Comparison of ENCODE assay signal across 8 cellular contexts in genomic region chr16:75099738-75100615, GRCh38. TPM values are rescaled to one million over a fixed set of nuclear protein-coding genes. Genes with fewer than 3 reads are reported as not detected.
DNase-seq lines count a peak whose midpoint lies in the region; ATAC-seq, FAIRE-seq and TF ChIP-seq lines count a peak whose summit lies in the region.

No MANE protein-coding gene starts in this region.

- DNase-seq in A549 (ENCODE audit: low read depth in 1 of 2, low spot score in 1 of 2) (no peak), NOMO-1 treated with DMSO at 0.1 percent for 48 hours (lab: John Stamatoyannopoulos, UW; ENCODE audit: unreplicated experiment) (peak; percentile 78), spleen (peak; percentile 75), NCI-H146 (lab: John Stamatoyannopoulos, UW) (no peak), testis (no peak)
- peak in 1 of 3 donors; percentile 29 for DNase-seq in effector memory CD4-positive, alpha-beta T cell

- H3K9me3 ChIP-seq in A549 = no peaks in the 10 kb centered on the region
- no peaks in the 10 kb centered on the region for H3K9me3 ChIP-seq in effector memory CD4-positive, alpha-beta T cell (ENCODE audit: control insufficient read depth, low read length)
- H3K9me3 ChIP-seq in spleen = no peaks in the 10 kb centered on the region
- H3K9me3 ChIP-seq in testis = no peaks in the 10 kb centered on the region

- TF ChIP-seq CTCF in A549 (IDR thresholded peaks at IDR 0.05) = no peak
- no peak for TF ChIP-seq CTCF in spleen (IDR thresholded peaks at IDR 0.05 in 8 of 11, conservative IDR thresholded peaks at IDR 0.05 in 3 of 11)
- TF ChIP-seq CTCF in testis (IDR thresholded peaks at IDR 0.05) = no peak

- TF ChIP-seq POLR2A in A549 (IDR thresholded peaks at IDR 0.05; ENCODE audit: low read length) (no peak), spleen (IDR thresholded peaks at IDR 0.05) (no peak), testis (IDR thresholded peaks at IDR 0.05) (no peak)

- 84% methylated on average over 16 of the region's 16 CpGs for WGBS in A549 (ENCODE audit: missing lambda C conversion rate)
- 33 to 63% (median 38%) methylated on average over 9 to 16 of the region's 16 CpGs for WGBS in spleen, 5 donors
- WGBS in testis, 2 donors = 80 to 95% methylated on average over 12 to 16 of the region's 16 CpGs

- POLR2A ChIA-PET in A549 (lab: Yijun Ruan, JAX) = no interaction called here

- peak; percentile 32 to 37; a peak in 2 of 6 replicates for ATAC-seq in A549
- ATAC-seq in GM21367 (IDR thresholded peaks at IDR 0.05; ENCODE audit: unreplicated experiment) = peak; percentile 64
- no peak for ATAC-seq in GM19397 (IDR thresholded peaks at IDR 0.05; ENCODE audit: unreplicated experiment)

- TF ChIP-seq EP300 in A549 (IDR thresholded peaks at IDR 0.05) = no peak

- no peak for FAIRE-seq in A549 (lab: Jason Lieb, UNC)

- H3K36me3 ChIP-seq in effector memory CD4-positive, alpha-beta T cell (ENCODE audit: control insufficient read depth, insufficient read depth, low read length) = no peaks in the 10 kb centered on the region
- H3K36me3 ChIP-seq in spleen = peaks cover 0 to 8% (median 0%) of the 10 kb centered on the region in 6 donors
- no peaks in the 10 kb centered on the region for H3K36me3 ChIP-seq in testis (ENCODE audit: low read depth, missing control alignments)

- no peak overlapping the region for H3K4me2 ChIP-seq in A549

- no peaks in the 10 kb centered on the region for H3K27me3 ChIP-seq in effector memory CD4-positive, alpha-beta T cell (replicated peaks; ENCODE audit: control insufficient read depth, insufficient read depth, low read length, poor library complexity, severe bottlenecking)
- H3K27me3 ChIP-seq in spleen (replicated peaks in 1 of 7) (peaks cover 0 to 53% (median 0%) of the 10 kb centered on the region in 7 donors), testis (no peaks in the 10 kb centered on the region)

- no peak overlapping the region for H3K4me3 ChIP-seq in A549
- peak overlapping the region; percentile 12 for H3K4me3 ChIP-seq in effector memory CD4-positive, alpha-beta T cell (ENCODE audit: insufficient read depth, low read depth, low read length, poor library complexity, severe bottlenecking)
- H3K4me3 ChIP-seq in spleen = peak overlapping the region in 1 of 8 donors; percentile 19
- no peak overlapping the region for H3K4me3 ChIP-seq in testis

- intact Hi-C loops in spleen (cut with DNase I; ENCODE audit: low total_unique reads) = no loop called here
- intact Hi-C loops in testis (cut with DNase I; ENCODE audit: low total_unique reads) = no loop called here

- no peak for TF ChIP-seq RAD21 in A549 (conservative IDR thresholded peaks at IDR 0.05 in 1 of 2, IDR thresholded peaks at IDR 0.05 in 1 of 2)

- no peaks in the 10 kb centered on the region for H3K4me1 ChIP-seq in A549
- H3K4me1 ChIP-seq in effector memory CD4-positive, alpha-beta T cell (ENCODE audit: control insufficient read depth, insufficient read depth, low read length, poor library complexity, severe bottlenecking) = peaks cover 37% of the 10 kb centered on the region
- H3K4me1 ChIP-seq in spleen = peaks cover 13 to 42% (median 23%) of the 10 kb centered on the region in 6 donors
- peaks cover 24% of the 10 kb centered on the region for H3K4me1 ChIP-seq in testis

- H3K27ac ChIP-seq in A549 (0 out of 6 replicates have a peak overlapping the region, but pooled peaks of 1 of the 2 experiments have one; percentile 0), spleen (peak overlapping the region in 7 of 8 donors; percentile 21 to 73 (median 59)), testis (no peak overlapping the region)
- H3K27ac ChIP-seq in effector memory CD4-positive, alpha-beta T cell (ENCODE audit: insufficient read depth, low read length, poor library complexity, severe bottlenecking) = peak overlapping the region; percentile 75

- CTCF ChIA-PET in A549 (lab: Yijun Ruan, JAX) = interaction anchor here (0.5 to 11.3 kb wide), 3 partner anchors 12 to 102 kb away, joined by 3 to 69 read pairs (median 13); partner anchors contain the start of gene ZNRF1

TF ChIP-seq in A549, 52 proteins besides CTCF, POLR2A, EP300 and RAD21:
- TF ChIP-seq HEYL (CRISPR knock-in tag; IDR thresholded peaks at IDR 0.05) (no peak), KDM1A (IDR thresholded peaks at IDR 0.05; ENCODE audit: low read depth) (no peak), GATA3 (IDR thresholded peaks at IDR 0.05; ENCODE audit: borderline replicate concordance) (no peak), CHD4 (IDR thresholded peaks at IDR 0.05; ENCODE audit: borderline replicate concordance) (no peak), RNF2 (IDR thresholded peaks at IDR 0.05; ENCODE audit: borderline replicate concordance, low read depth) (no peak), EHF (CRISPR knock-in tag; IDR thresholded peaks at IDR 0.05) (no peak), USF2 (IDR thresholded peaks at IDR 0.05) (no peak), MAZ (IDR thresholded peaks at IDR 0.05; ENCODE audit: borderline replicate concordance, low read depth, low read length) (no peak), PHF8 (IDR thresholded peaks at IDR 0.05; ENCODE audit: borderline replicate concordance, low read depth) (no peak), BHLHE40 (IDR thresholded peaks at IDR 0.05; ENCODE audit: low read depth, low read length) (no peak), HOXA7 (CRISPR knock-in tag; IDR thresholded peaks at IDR 0.05) (no peak), SMC3 (IDR thresholded peaks at IDR 0.05) (no peak), TFCP2L1 (CRISPR knock-in tag; IDR thresholded peaks at IDR 0.05) (no peak), ESRRA (IDR thresholded peaks at IDR 0.05; ENCODE audit: borderline replicate concordance, low read length) (no peak), FOSL2 (IDR thresholded peaks at IDR 0.05) (no peak), FOSL2 (CRISPR knock-in tag; IDR thresholded peaks at IDR 0.05) (no peak)
- TF ChIP-seq, protein P1, sequence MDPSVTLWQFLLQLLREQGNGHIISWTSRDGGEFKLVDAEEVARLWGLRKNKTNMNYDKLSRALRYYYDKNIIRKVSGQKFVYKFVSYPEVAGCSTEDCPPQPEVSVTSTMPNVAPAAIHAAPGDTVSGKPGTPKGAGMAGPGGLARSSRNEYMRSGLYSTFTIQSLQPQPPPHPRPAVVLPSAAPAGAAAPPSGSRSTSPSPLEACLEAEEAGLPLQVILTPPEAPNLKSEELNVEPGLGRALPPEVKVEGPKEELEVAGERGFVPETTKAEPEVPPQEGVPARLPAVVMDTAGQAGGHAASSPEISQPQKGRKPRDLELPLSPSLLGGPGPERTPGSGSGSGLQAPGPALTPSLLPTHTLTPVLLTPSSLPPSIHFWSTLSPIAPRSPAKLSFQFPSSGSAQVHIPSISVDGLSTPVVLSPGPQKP (IDR thresholded peaks at IDR 0.05; ENCODE audit: low read depth, low read length) = no peak
- TF ChIP-seq, protein P2, sequence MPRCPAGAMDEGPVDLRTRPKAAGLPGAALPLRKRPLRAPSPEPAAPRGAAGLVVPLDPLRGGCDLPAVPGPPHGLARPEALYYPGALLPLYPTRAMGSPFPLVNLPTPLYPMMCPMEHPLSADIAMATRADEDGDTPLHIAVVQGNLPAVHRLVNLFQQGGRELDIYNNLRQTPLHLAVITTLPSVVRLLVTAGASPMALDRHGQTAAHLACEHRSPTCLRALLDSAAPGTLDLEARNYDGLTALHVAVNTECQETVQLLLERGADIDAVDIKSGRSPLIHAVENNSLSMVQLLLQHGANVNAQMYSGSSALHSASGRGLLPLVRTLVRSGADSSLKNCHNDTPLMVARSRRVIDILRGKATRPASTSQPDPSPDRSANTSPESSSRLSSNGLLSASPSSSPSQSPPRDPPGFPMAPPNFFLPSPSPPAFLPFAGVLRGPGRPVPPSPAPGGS (IDR thresholded peaks at IDR 0.05) = no peak
- TF ChIP-seq, protein P3, sequence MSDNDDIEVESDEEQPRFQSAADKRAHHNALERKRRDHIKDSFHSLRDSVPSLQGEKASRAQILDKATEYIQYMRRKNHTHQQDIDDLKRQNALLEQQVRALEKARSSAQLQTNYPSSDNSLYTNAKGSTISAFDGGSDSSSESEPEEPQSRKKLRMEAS (IDR thresholded peaks at IDR 0.05) = no peak
TF ChIP-seq in A549: peak in this region for 0.

RNA-seq across cellular contexts. Expression of gene LDHD, which starts 16.6 kb away (rescaled TPM):
- 0.79 and 0.90 TPM in 2 replicates for polyA plus RNA-seq in A549 (2011; rRNA removed)
- polyA plus RNA-seq in A549 (2012; cell fraction: cytosol; rRNA removed) = 1.1 and 1.4 TPM in 2 replicates
- 3.0 and 3.8 TPM in 2 replicates for polyA plus RNA-seq in A549 (2012; cell fraction: nucleus; rRNA removed)
- polyA plus RNA-seq in A549 (2017; fragmentation: RNase III; extraction: RNeasy Plus Mini Kit Qiagen cat#74134 plus additional on column Dnase treatment) = 0.83 to 1.3 TPM (median 1.1 TPM) in 3 replicates
- polyA minus RNA-seq in A549 (2011; rRNA and poly(A)+ RNA removed) = 0.44 and 0.87 TPM in 2 replicates
- 1 to 10 TPM in 5 of 7 donors, under 1 TPM in 2; 0.76 to 3.3 (median 1.5) TPM for total RNA-seq in spleen
- polyA plus RNA-seq in spleen = 1 to 10 TPM in 1 of 3 donors, under 1 TPM in 2; 0.53 to 1.1 (median 0.57) TPM
- 10 to 100 TPM in 1 of 2 donors, 1 to 10 TPM in 1; 5.0 to 14.4 TPM for total RNA-seq in testis
- polyA plus RNA-seq in testis (ENCODE audit: insufficient read depth, low read depth, low replicate concordance) = 4.2 TPM

RNA-seq across cellular contexts. Expression of gene ZFP1, which starts 48.3 kb away (rescaled TPM):
- 14.0 and 16.1 TPM in 2 replicates for polyA plus RNA-seq in A549 (2011; rRNA removed)
- polyA plus RNA-seq in A549 (2012; cell fraction: cytosol; rRNA removed) = 2.9 and 4.7 TPM in 2 replicates
- 1.4 and 2.2 TPM in 2 replicates for polyA plus RNA-seq in A549 (2012; cell fraction: nucleus; rRNA removed)
- polyA plus RNA-seq in A549 (2017; fragmentation: RNase III; extraction: RNeasy Plus Mini Kit Qiagen cat#74134 plus additional on column Dnase treatment) = 12.1 to 14.4 TPM (median 13.3 TPM) in 3 replicates
- 9.1 and 11.8 TPM in 2 replicates for polyA minus RNA-seq in A549 (2011; rRNA and poly(A)+ RNA removed)
- total RNA-seq in spleen = 10 to 100 TPM in 1 of 7 donors, 1 to 10 TPM in 6; 8.3 to 11.4 (median 9.1) TPM
- polyA plus RNA-seq in spleen = 1 to 10 TPM; 3.1 to 4.2 (median 3.6) TPM
- total RNA-seq in testis = 10 to 100 TPM; 12.3 to 14.6 TPM
- polyA plus RNA-seq in testis (ENCODE audit: insufficient read depth, low read depth, low replicate concordance) = 14.0 TPM

Comparison
In these comparisons a context has a peak if more than half of its experiments do, and no peak if none do; other contexts are left out.
1. DNase-seq: peak in NOMO-1 treated with DMSO at 0.1 percent for 48 hours (single experiment) and spleen (single experiment); none in A549 (0 of 2), NCI-H146 (single experiment) and testis (single experiment).
2. H3K27ac ChIP-seq: peak in effector memory CD4-positive, alpha-beta T cell (single experiment) and spleen (7 of 8); none in testis (0 of 2).